23 cellular contexts compared by ENCODE assay signal in genomic region chr10:36038316-36038715, GRCh38.
"Had no signal": no experiment of that assay in that cellular context is flagged by ENCODE, and none has a peak within 500 bp of the region (broad histone marks: within the 10 kb centered on the region; RNA-seq: fewer than 3 reads in every experiment).

No MANE protein-coding gene starts in this region.

- H3K4me1 Mint-ChIP-seq: activated CD4-positive, alpha-beta T cell treated with anti-CD3 and anti-CD28 coated beads, Interleukin-2, amount 10 ng/mL, durations not matched to agents 7 days and 5 days; activated CD8-positive, alpha-beta memory T cell treated with anti-CD3 and anti-CD28 coated beads, Interleukin-2, amount 10 ng/mL, durations not matched to agents 7 days and 5 days; activated naive CD8-positive, alpha-beta T cell treated with anti-CD3 and anti-CD28 coated beads, Interleukin-2, amount 50 U/mL, for 24 hours; natural killer cell had no signal

- H3K9me3 Mint-ChIP-seq: activated CD4-positive, alpha-beta T cell treated with anti-CD3 and anti-CD28 coated beads, Interleukin-2, amount 10 ng/mL, durations not matched to agents 7 days and 5 days; activated CD8-positive, alpha-beta T cell treated with anti-CD3 and anti-CD28 coated beads for 36 hours; activated naive CD8-positive, alpha-beta T cell treated with anti-CD3 and anti-CD28 coated beads, Interleukin-2, amount 50 U/mL, for 24 hours; activated T-helper 1 cell treated with anti-CD3 and anti-CD28 coated beads, Interleukin-12 subunit alpha, Interleukin-12 subunit beta, Interleukin-2, Interleukin-4 antibody, amounts not matched to agents 30 ng/mL and 10 ng/mL and 1 ng/mL, durations not matched to agents 14 hours and 24 hours and 36 hours; dendritic cell treated with granulocyte-macrophage colony-stimulating factor and Interleukin-4, amounts not matched to agents 40 ng/mL and 50 ng/mL, for 4 days; stimulated activated naive CD8-positive, alpha-beta T cell treated with anti-CD3 and anti-CD28 coated beads, Interleukin-15, Interleukin-2, amounts not matched to agents 100 ng/mL and 50 ng/mL, for 24 hours had no signal

- H3K36me3 ChIP-seq: cardiac muscle cell, heart right ventricle, thyroid gland had no signal

- H3K4me1 ChIP-seq: heart right ventricle, parathyroid adenoma, thyroid gland had no signal

- ATAC-seq: activated CD8-positive, alpha-beta memory T cell treated with anti-CD3 and anti-CD28 coated beads, Interleukin-2, amount 10 ng/mL, durations not matched to agents 7 days and 5 days; activated CD8-positive, alpha-beta T cell treated with anti-CD3 and anti-CD28 coated beads for 36 hours; activated naive CD8-positive, alpha-beta T cell treated with anti-CD3 and anti-CD28 coated beads, Interleukin-2, amount 50 U/mL, for 24 hours; heart right ventricle; left cardiac atrium; natural killer cell; right cardiac atrium had no signal

- H3K36me3 Mint-ChIP-seq: activated CD8-positive, alpha-beta memory T cell treated with anti-CD3 and anti-CD28 coated beads, Interleukin-2, amount 10 ng/mL, durations not matched to agents 7 days and 5 days; natural killer cell had no signal

- H3K4me3 Mint-ChIP-seq: activated CD4-positive, alpha-beta T cell treated with anti-CD3 and anti-CD28 coated beads, Interleukin-2, amount 10 ng/mL, durations not matched to agents 7 days and 5 days; activated CD8-positive, alpha-beta memory T cell treated with anti-CD3 and anti-CD28 coated beads, Interleukin-2, amount 10 ng/mL, durations not matched to agents 7 days and 5 days; activated CD8-positive, alpha-beta T cell treated with anti-CD3 and anti-CD28 coated beads for 36 hours; activated naive CD8-positive, alpha-beta T cell treated with anti-CD3 and anti-CD28 coated beads, Interleukin-2, amount 50 U/mL, for 24 hours; activated T-helper 1 cell treated with anti-CD3 and anti-CD28 coated beads, Interleukin-12 subunit alpha, Interleukin-12 subunit beta, Interleukin-2, Interleukin-4 antibody, amounts not matched to agents 30 ng/mL and 10 ng/mL and 1 ng/mL, durations not matched to agents 14 hours and 24 hours and 36 hours; dendritic cell treated with granulocyte-macrophage colony-stimulating factor and Interleukin-4, amounts not matched to agents 40 ng/mL and 50 ng/mL, for 4 days; natural killer cell; stimulated activated naive CD8-positive, alpha-beta T cell treated with anti-CD3 and anti-CD28 coated beads, Interleukin-15, Interleukin-2, amounts not matched to agents 100 ng/mL and 50 ng/mL, for 24 hours had no signal

- H3K27me3 Mint-ChIP-seq: activated CD4-positive, alpha-beta T cell treated with anti-CD3 and anti-CD28 coated beads, Interleukin-2, amount 10 ng/mL, durations not matched to agents 7 days and 5 days; activated CD8-positive, alpha-beta memory T cell treated with anti-CD3 and anti-CD28 coated beads, Interleukin-2, amount 10 ng/mL, durations not matched to agents 7 days and 5 days; activated CD8-positive, alpha-beta T cell treated with anti-CD3 and anti-CD28 coated beads for 36 hours; activated naive CD8-positive, alpha-beta T cell treated with anti-CD3 and anti-CD28 coated beads, Interleukin-2, amount 50 U/mL, for 24 hours; dendritic cell treated with granulocyte-macrophage colony-stimulating factor and Interleukin-4, amounts not matched to agents 40 ng/mL and 50 ng/mL, for 4 days; stimulated activated naive CD8-positive, alpha-beta T cell treated with anti-CD3 and anti-CD28 coated beads, Interleukin-15, Interleukin-2, amounts not matched to agents 100 ng/mL and 50 ng/mL, for 24 hours had no signal

- H3K27ac Mint-ChIP-seq: activated CD4-positive, alpha-beta T cell treated with anti-CD3 and anti-CD28 coated beads, Interleukin-2, amount 10 ng/mL, durations not matched to agents 7 days and 5 days; activated CD8-positive, alpha-beta memory T cell treated with anti-CD3 and anti-CD28 coated beads, Interleukin-2, amount 10 ng/mL, durations not matched to agents 7 days and 5 days; activated CD8-positive, alpha-beta T cell treated with anti-CD3 and anti-CD28 coated beads for 36 hours; activated naive CD8-positive, alpha-beta T cell treated with anti-CD3 and anti-CD28 coated beads, Interleukin-2, amount 50 U/mL, for 24 hours; activated T-helper 1 cell treated with anti-CD3 and anti-CD28 coated beads, Interleukin-12 subunit alpha, Interleukin-12 subunit beta, Interleukin-2, Interleukin-4 antibody, amounts not matched to agents 30 ng/mL and 10 ng/mL and 1 ng/mL, durations not matched to agents 14 hours and 24 hours and 36 hours; dendritic cell treated with granulocyte-macrophage colony-stimulating factor and Interleukin-4, amounts not matched to agents 40 ng/mL and 50 ng/mL, for 4 days; natural killer cell; stimulated activated naive CD8-positive, alpha-beta T cell treated with anti-CD3 and anti-CD28 coated beads, Interleukin-15, Interleukin-2, amounts not matched to agents 100 ng/mL and 50 ng/mL, for 24 hours had no signal

- H3K9me3 ChIP-seq: heart right ventricle, thyroid gland had no signal

- DNase-seq: activated CD4-positive, alpha-beta T cell treated with anti-CD3 and anti-CD28 coated beads, Interleukin-2, amount 10 ng/mL, durations not matched to agents 7 days and 5 days; activated CD4-positive, CD25-positive, alpha-beta regulatory T cell treated with anti-CD3 and anti-CD28 coated beads, Interleukin-2, amount 50 U/mL, for 72 hours; activated CD8-positive, alpha-beta memory T cell treated with anti-CD3 and anti-CD28 coated beads, Interleukin-2, amount 10 ng/mL, durations not matched to agents 7 days and 5 days; activated CD8-positive, alpha-beta T cell treated with anti-CD3 and anti-CD28 coated beads for 36 hours; activated gamma-delta T cell; activated naive CD4-positive, alpha-beta T cell treated with anti-CD3 and anti-CD28 coated beads, Interleukin-2, amount 50 U/mL, for 16 hours; activated naive CD8-positive, alpha-beta T cell treated with anti-CD3 and anti-CD28 coated beads, Interleukin-2, amount 50 U/mL, for 24 hours; activated T-cell treated with anti-CD3 and anti-CD28 coated beads for 4 hours; effector CD4-positive, alpha-beta T cell; heart right ventricle; islet precursor cell; left cardiac atrium; midbrain; natural killer cell; right cardiac atrium; substantia nigra; thyroid gland had no signal

- H3K4me3 ChIP-seq: cardiac muscle cell, heart right ventricle, thyroid gland had no signal

- H3K27me3 ChIP-seq: cardiac muscle cell, heart right ventricle, thyroid gland had no signal

- H3K27ac ChIP-seq: cardiac muscle cell, heart right ventricle, parathyroid adenoma, thyroid gland, VCaP had no signal
